Comparison of ENCODE assay signal across 9 cellular contexts in the genomic region with DNA sequence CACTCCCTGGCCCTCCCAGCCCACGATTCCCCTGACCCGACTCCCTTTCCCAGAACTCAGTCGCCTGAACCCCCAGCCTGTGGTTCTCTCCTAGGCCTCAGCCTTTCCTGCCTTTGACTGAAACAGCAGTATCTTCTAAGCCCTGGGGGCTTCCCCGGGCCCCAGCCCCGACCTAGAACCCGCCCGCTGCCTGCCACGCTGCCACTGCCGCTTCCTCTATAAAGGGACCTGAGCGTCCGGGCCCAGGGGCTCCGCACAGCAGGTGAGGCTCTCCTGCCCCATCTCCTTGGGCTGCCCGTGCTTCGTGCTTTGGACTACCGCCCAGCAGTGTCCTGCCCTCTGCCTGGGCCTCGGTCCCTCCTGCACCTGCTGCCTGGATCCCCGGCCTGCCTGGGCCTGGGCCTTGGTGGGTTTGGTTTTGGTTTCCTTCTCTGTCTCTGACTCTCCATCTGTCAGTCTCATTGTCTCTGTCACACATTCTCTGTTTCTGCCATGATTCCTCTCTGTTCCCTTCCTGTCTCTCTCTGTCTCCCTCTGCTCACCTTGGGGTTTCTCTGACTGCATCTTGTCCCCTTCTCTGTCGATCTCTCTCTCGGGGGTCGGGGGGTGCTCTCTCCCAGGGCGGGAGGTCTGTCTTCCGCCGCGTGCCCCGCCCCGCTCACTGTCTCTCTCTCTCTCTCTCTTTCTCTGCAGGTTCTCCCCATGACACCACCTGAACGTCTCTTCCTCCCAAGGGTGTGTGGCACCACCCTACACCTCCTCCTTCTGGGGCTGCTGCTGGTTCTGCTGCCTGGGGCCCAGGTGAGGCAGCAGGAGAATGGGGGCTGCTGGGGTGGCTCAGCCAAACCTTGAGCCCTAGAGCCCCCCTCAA. TPM values are rescaled to one million over a fixed set of nuclear protein-coding genes. Genes with fewer than 3 reads are reported as not detected.
DNase-seq lines count a peak whose midpoint lies in the region; ATAC-seq and TF ChIP-seq lines count a peak whose summit lies in the region.
"Had no signal": no experiment of that assay in that cellular context is flagged by ENCODE, and none has a peak within 500 bp of the region (broad histone marks: within the 10 kb centered on the region; RNA-seq: fewer than 3 reads in every experiment).

A gene with protein sequence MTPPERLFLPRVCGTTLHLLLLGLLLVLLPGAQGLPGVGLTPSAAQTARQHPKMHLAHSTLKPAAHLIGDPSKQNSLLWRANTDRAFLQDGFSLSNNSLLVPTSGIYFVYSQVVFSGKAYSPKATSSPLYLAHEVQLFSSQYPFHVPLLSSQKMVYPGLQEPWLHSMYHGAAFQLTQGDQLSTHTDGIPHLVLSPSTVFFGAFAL (plus strand): TSS at position 249 of the 871 bp plus-strand sequence. CDS start 454 bp downstream, at position 703.

- no peaks in the 10 kb centered on the region for H3K79me2 ChIP-seq in osteoblast (ENCODE audit: insufficient read depth, low read length)

- H3K27ac ChIP-seq in osteoblast (ENCODE audit: low read depth, low read length) = no peak within 1 kb of the TSS
- H3K27ac ChIP-seq: right lobe of liver had no signal

- no peak within 1 kb of the TSS for H3K4me2 ChIP-seq in osteoblast (ENCODE audit: insufficient read depth, low read length)

- TF ChIP-seq CTCF in GM12875 (IDR thresholded peaks at IDR 0.05; ENCODE audit: borderline replicate concordance, insufficient read depth, low read depth, low read length) (no peak), osteoblast (IDR thresholded peaks at IDR 0.05; ENCODE audit: extremely low read depth, low read depth, low read length) (no peak)

- ATAC-seq in HG03175 (IDR thresholded peaks at IDR 0.05; ENCODE audit: unreplicated experiment) = peak; percentile 55
- ATAC-seq in GM21619 (IDR thresholded peaks at IDR 0.05; ENCODE audit: unreplicated experiment) = no peak

- H3K27me3 ChIP-seq in osteoblast (ENCODE audit: insufficient read depth, low read length) = no peaks in the 10 kb centered on the region
- H3K27me3 ChIP-seq: right lobe of liver had no signal

- H3K36me3 ChIP-seq in osteoblast (ENCODE audit: insufficient read depth, low read length) = no peaks in the 10 kb centered on the region
- H3K36me3 ChIP-seq: right lobe of liver had no signal

- peak within 1 kb of the TSS; percentile 65 for H3K4me3 ChIP-seq in GM12875 (ENCODE audit: low read depth, low read length)
- no peak within 1 kb of the TSS for H3K4me3 ChIP-seq in osteoblast (ENCODE audit: insufficient read depth, low read length)
- H3K4me3 ChIP-seq: right lobe of liver had no signal

- no peaks in the 10 kb centered on the region for H4K20me1 ChIP-seq in osteoblast (ENCODE audit: insufficient read depth, low read length)

- no peaks in the 10 kb centered on the region for H3K9me3 ChIP-seq in osteoblast (ENCODE audit: low read depth, low read length)
- H3K9me3 ChIP-seq: right lobe of liver had no signal

- DNase-seq in activated T-cell treated with anti-CD3 and anti-CD28 coated beads for 4 hours (peak; percentile 63), osteoblast (ENCODE audit: insufficient read length, low spot score, missing footprints) (peak; percentile 47), cerebellar cortex (ENCODE audit: low spot score) (no peak), hypothalamus (lab: John Stamatoyannopoulos, UW) (no peak), SHP77 (lab: John Stamatoyannopoulos, UW) (no peak)

- H3K4me1 ChIP-seq in osteoblast (ENCODE audit: insufficient read depth, low read length) = peaks cover 2% of the 10 kb centered on the region
- H3K4me1 ChIP-seq: right lobe of liver had no signal

- no peak within 1 kb of the TSS for H2AFZ ChIP-seq in osteoblast (ENCODE audit: low read length)

RNA-seq across cellular contexts. Expression of the gene that starts here (rescaled TPM):
- total RNA-seq in osteoblast = not detected in 2 replicates

Comparison
In these comparisons a context has a peak if more than half of its experiments do, and no peak if none do; other contexts are left out.
1. Peak in DNase-seq in osteoblast; RNA of the gene not detected or under 1 TPM.